28 cellular contexts compared by ENCODE assay signal in the genomic region with DNA sequence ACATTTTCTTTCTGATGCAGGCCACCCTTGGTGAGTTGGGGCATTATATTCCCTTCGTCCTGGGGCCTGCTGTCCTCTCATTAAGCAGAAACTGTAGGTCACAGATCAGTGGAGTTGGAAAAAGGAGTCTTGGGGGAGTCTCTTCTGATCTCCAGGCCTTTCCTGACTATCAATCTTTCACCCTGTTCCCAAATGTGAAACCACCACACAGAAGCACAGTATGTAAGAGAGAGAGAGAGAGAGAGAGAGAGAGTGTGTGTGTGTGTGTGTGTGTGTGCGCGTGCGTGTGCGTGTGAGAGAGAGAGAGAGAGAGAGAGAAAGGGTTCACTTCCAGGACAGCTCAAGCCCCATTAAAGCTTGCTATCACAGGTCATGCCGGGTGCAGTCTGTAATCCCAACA. TPM values are rescaled to one million over a fixed set of nuclear protein-coding genes. Genes with fewer than 3 reads are reported as not detected.
DNase-seq lines count a peak whose midpoint lies in the region; ATAC-seq and TF ChIP-seq lines count a peak whose summit lies in the region.
"Had no signal": no experiment of that assay in that cellular context is flagged by ENCODE, and none has a peak within 500 bp of the region (broad histone marks: within the 10 kb centered on the region; RNA-seq: fewer than 3 reads in every experiment).

No MANE protein-coding gene starts in this region.

- intact Hi-C loops in upper lobe of right lung (cut with DNase I) = no loop called here

- no peak for DNase-seq in activated naive CD8-positive, alpha-beta T cell treated with anti-CD3 and anti-CD28 coated beads, Interleukin-2, amount 10 ng/mL, durations not matched to agents 7 days and 5 days
- no peak for DNase-seq in activated naive CD8-positive, alpha-beta T cell treated with anti-CD3 and anti-CD28 coated beads, Interleukin-2, amount 50 U/mL, for 24 hours
- no peak for DNase-seq in nephron progenitor cell
- DNase-seq in pons (ENCODE audit: low spot score) = no peak
- no peak for DNase-seq in upper lobe of right lung
- DNase-seq: activated CD4-positive, alpha-beta T cell treated with anti-CD3 and anti-CD28 coated beads, Interleukin-2, amount 50 U/mL, for 4 hours; activated CD8-positive, alpha-beta memory T cell treated with anti-CD3 and anti-CD28 coated beads, Interleukin-2, amount 50 U/mL, for 4 hours; activated naive CD4-positive, alpha-beta T cell treated with anti-CD3 and anti-CD28 coated beads, Interleukin-2, amount 10 ng/mL, durations not matched to agents 7 days and 5 days; amygdala; DMS79; effector CD8-positive, alpha-beta T cell; GDM1; Karpas-422; mucosa of descending colon; NCI-H1694; NCI-H510A; SIG-M5 had no signal

- H3K4me3 Mint-ChIP-seq in activated naive CD8-positive, alpha-beta T cell treated with anti-CD3 and anti-CD28 coated beads, Interleukin-2, amount 10 ng/mL, durations not matched to agents 7 days and 5 days = no peak overlapping the region
- H3K4me3 Mint-ChIP-seq in activated naive CD8-positive, alpha-beta T cell treated with anti-CD3 and anti-CD28 coated beads, Interleukin-2, amount 50 U/mL, for 24 hours = no peak overlapping the region
- H3K4me3 Mint-ChIP-seq in activated T-helper 17 cell treated with anti-CD3 and anti-CD28 coated beads, Interleukin-2, amount 50 U/mL, for 72 hours = no peak overlapping the region
- H3K4me3 Mint-ChIP-seq in nephron progenitor cell = peak overlapping the region; percentile 52
- H3K4me3 Mint-ChIP-seq: activated naive CD4-positive, alpha-beta T cell treated with anti-CD3 and anti-CD28 coated beads, Interleukin-2, amount 10 ng/mL, durations not matched to agents 7 days and 5 days; activated T-helper 1 cell treated with anti-CD3 and anti-CD28 coated beads, Interleukin-12 subunit alpha, Interleukin-12 subunit beta, Interleukin-2, Interleukin-4 antibody, amounts not matched to agents 30 ng/mL and 10 ng/mL and 1 ng/mL, durations not matched to agents 14 hours and 24 hours and 36 hours; B cell; stimulated activated naive CD8-positive, alpha-beta T cell treated with anti-CD3 and anti-CD28 coated beads, Interleukin-15, Interleukin-2, amounts not matched to agents 100 ng/mL and 50 ng/mL, for 24 hours had no signal

- POLR2A ChIA-PET in activated naive CD8-positive, alpha-beta T cell treated with anti-CD3 and anti-CD28 coated beads, Interleukin-2, amount 10 ng/mL, durations not matched to agents 7 days and 5 days (lab: Charles Lee) = no interaction called here

- H3K27ac Mint-ChIP-seq in activated naive CD8-positive, alpha-beta T cell treated with anti-CD3 and anti-CD28 coated beads, Interleukin-2, amount 10 ng/mL, durations not matched to agents 7 days and 5 days = peak overlapping the region; percentile 37
- H3K27ac Mint-ChIP-seq in activated naive CD8-positive, alpha-beta T cell treated with anti-CD3 and anti-CD28 coated beads, Interleukin-2, amount 50 U/mL, for 24 hours = no peak overlapping the region
- H3K27ac Mint-ChIP-seq in activated T-helper 17 cell treated with anti-CD3 and anti-CD28 coated beads, Interleukin-2, amount 50 U/mL, for 72 hours = peak overlapping the region; percentile 30
- peak overlapping the region; percentile 95 for H3K27ac Mint-ChIP-seq in nephron progenitor cell
- H3K27ac Mint-ChIP-seq: activated T-helper 1 cell treated with anti-CD3 and anti-CD28 coated beads, Interleukin-12 subunit alpha, Interleukin-12 subunit beta, Interleukin-2, Interleukin-4 antibody, amounts not matched to agents 30 ng/mL and 10 ng/mL and 1 ng/mL, durations not matched to agents 14 hours and 24 hours and 36 hours; B cell; stimulated activated naive CD8-positive, alpha-beta T cell treated with anti-CD3 and anti-CD28 coated beads, Interleukin-15, Interleukin-2, amounts not matched to agents 100 ng/mL and 50 ng/mL, for 24 hours had no signal

- no peak for TF ChIP-seq CTCF in nephron progenitor cell (IDR thresholded peaks at IDR 0.05)
- no peak for TF ChIP-seq CTCF in upper lobe of right lung (IDR thresholded peaks at IDR 0.05)

- H3K27ac ChIP-seq in upper lobe of right lung = no peak overlapping the region
- H3K27ac ChIP-seq: breast epithelium had no signal

- H3K4me3 ChIP-seq in upper lobe of right lung = no peak overlapping the region
- H3K4me3 ChIP-seq: breast epithelium, HAP-1, mucosa of descending colon had no signal

- H3K9me3 ChIP-seq in upper lobe of right lung = no peaks in the 10 kb centered on the region
- H3K9me3 ChIP-seq: breast epithelium, HAP-1, mucosa of descending colon had no signal

- H3K36me3 ChIP-seq in upper lobe of right lung = no peaks in the 10 kb centered on the region
- H3K36me3 ChIP-seq: breast epithelium, HAP-1 had no signal

- H3K27me3 Mint-ChIP-seq in activated naive CD8-positive, alpha-beta T cell treated with anti-CD3 and anti-CD28 coated beads, Interleukin-2, amount 10 ng/mL, durations not matched to agents 7 days and 5 days = peaks cover 9% of the 10 kb centered on the region
- H3K27me3 Mint-ChIP-seq in activated naive CD8-positive, alpha-beta T cell treated with anti-CD3 and anti-CD28 coated beads, Interleukin-2, amount 50 U/mL, for 24 hours = peaks cover 9% of the 10 kb centered on the region
- peaks cover 13% of the 10 kb centered on the region for H3K27me3 Mint-ChIP-seq in activated T-helper 17 cell treated with anti-CD3 and anti-CD28 coated beads, Interleukin-2, amount 50 U/mL, for 72 hours
- peaks cover 14% of the 10 kb centered on the region for H3K27me3 Mint-ChIP-seq in nephron progenitor cell (ENCODE audit: low read depth, poor library complexity)

- H3K36me3 Mint-ChIP-seq in activated naive CD8-positive, alpha-beta T cell treated with anti-CD3 and anti-CD28 coated beads, Interleukin-2, amount 10 ng/mL, durations not matched to agents 7 days and 5 days = peaks cover 1% of the 10 kb centered on the region
- H3K36me3 Mint-ChIP-seq in activated naive CD8-positive, alpha-beta T cell treated with anti-CD3 and anti-CD28 coated beads, Interleukin-2, amount 50 U/mL, for 24 hours (ENCODE audit: low read depth) = no peaks in the 10 kb centered on the region
- no peaks in the 10 kb centered on the region for H3K36me3 Mint-ChIP-seq in activated T-helper 17 cell treated with anti-CD3 and anti-CD28 coated beads, Interleukin-2, amount 50 U/mL, for 72 hours (ENCODE audit: low read depth)
- H3K36me3 Mint-ChIP-seq in nephron progenitor cell (ENCODE audit: low read depth) = no peaks in the 10 kb centered on the region
- H3K36me3 Mint-ChIP-seq: activated naive CD4-positive, alpha-beta T cell treated with anti-CD3 and anti-CD28 coated beads, Interleukin-2, amount 10 ng/mL, durations not matched to agents 7 days and 5 days had no signal

- H3K4me1 Mint-ChIP-seq in activated naive CD8-positive, alpha-beta T cell treated with anti-CD3 and anti-CD28 coated beads, Interleukin-2, amount 10 ng/mL, durations not matched to agents 7 days and 5 days = peaks cover 14% of the 10 kb centered on the region
- H3K4me1 Mint-ChIP-seq in activated naive CD8-positive, alpha-beta T cell treated with anti-CD3 and anti-CD28 coated beads, Interleukin-2, amount 50 U/mL, for 24 hours = peaks cover 22% of the 10 kb centered on the region
- H3K4me1 Mint-ChIP-seq in activated T-helper 17 cell treated with anti-CD3 and anti-CD28 coated beads, Interleukin-2, amount 50 U/mL, for 72 hours = no peaks in the 10 kb centered on the region
- peaks cover 77% of the 10 kb centered on the region for H3K4me1 Mint-ChIP-seq in nephron progenitor cell

- ATAC-seq in activated naive CD8-positive, alpha-beta T cell treated with anti-CD3 and anti-CD28 coated beads, Interleukin-2, amount 10 ng/mL, durations not matched to agents 7 days and 5 days (ENCODE audit: low read depth) = no peak
- no peak for ATAC-seq in activated naive CD8-positive, alpha-beta T cell treated with anti-CD3 and anti-CD28 coated beads, Interleukin-2, amount 50 U/mL, for 24 hours
- ATAC-seq in activated T-helper 17 cell treated with anti-CD3 and anti-CD28 coated beads, Interleukin-2, amount 50 U/mL, for 72 hours (replicated peaks) = no peak
- ATAC-seq in GM21723 (IDR thresholded peaks at IDR 0.05; ENCODE audit: unreplicated experiment) (no peak), upper lobe of right lung (no peak), HG02870 (IDR thresholded peaks at IDR 0.05; ENCODE audit: unreplicated experiment) (no peak)
- ATAC-seq: Panc1 had no signal

- H3K4me1 ChIP-seq in upper lobe of right lung = no peaks in the 10 kb centered on the region
- H3K4me1 ChIP-seq: breast epithelium, HAP-1 had no signal

- no peaks in the 10 kb centered on the region for H3K9me3 Mint-ChIP-seq in activated naive CD8-positive, alpha-beta T cell treated with anti-CD3 and anti-CD28 coated beads, Interleukin-2, amount 10 ng/mL, durations not matched to agents 7 days and 5 days
- no peaks in the 10 kb centered on the region for H3K9me3 Mint-ChIP-seq in activated naive CD8-positive, alpha-beta T cell treated with anti-CD3 and anti-CD28 coated beads, Interleukin-2, amount 50 U/mL, for 24 hours
- no peaks in the 10 kb centered on the region for H3K9me3 Mint-ChIP-seq in activated T-helper 17 cell treated with anti-CD3 and anti-CD28 coated beads, Interleukin-2, amount 50 U/mL, for 72 hours
- no peaks in the 10 kb centered on the region for H3K9me3 Mint-ChIP-seq in nephron progenitor cell
- H3K9me3 Mint-ChIP-seq: activated naive CD4-positive, alpha-beta T cell treated with anti-CD3 and anti-CD28 coated beads, Interleukin-2, amount 10 ng/mL, durations not matched to agents 7 days and 5 days; activated T-helper 1 cell treated with anti-CD3 and anti-CD28 coated beads, Interleukin-12 subunit alpha, Interleukin-12 subunit beta, Interleukin-2, Interleukin-4 antibody, amounts not matched to agents 30 ng/mL and 10 ng/mL and 1 ng/mL, durations not matched to agents 14 hours and 24 hours and 36 hours; stimulated activated naive CD8-positive, alpha-beta T cell treated with anti-CD3 and anti-CD28 coated beads, Interleukin-15, Interleukin-2, amounts not matched to agents 100 ng/mL and 50 ng/mL, for 24 hours had no signal

- H3K27me3 ChIP-seq in upper lobe of right lung = no peaks in the 10 kb centered on the region
- H3K27me3 ChIP-seq: breast epithelium had no signal

RNA-seq across cellular contexts. Expression of gene TTC24, which starts 1.5 kb away (rescaled TPM):
- 10 to 100 TPM; 22.7 to 24.1 TPM for total RNA-seq in activated naive CD8-positive, alpha-beta T cell treated with anti-CD3 and anti-CD28 coated beads, Interleukin-2, amount 10 ng/mL, durations not matched to agents 7 days and 5 days
- total RNA-seq in activated T-helper 17 cell treated with anti-CD3 and anti-CD28 coated beads, Interleukin-2, amount 50 U/mL, for 72 hours = under 1 TPM in 1 of 2 donors, not detected in 1; 0.79 TPM
- not detected for total RNA-seq in upper lobe of right lung
- total RNA-seq: breast epithelium, epithelial cell of proximal tubule, pulmonary artery endothelial cell had no signal

RNA-seq across cellular contexts. Expression of gene IQGAP3, which starts 5.6 kb away (rescaled TPM):
- total RNA-seq in activated naive CD8-positive, alpha-beta T cell treated with anti-CD3 and anti-CD28 coated beads, Interleukin-2, amount 10 ng/mL, durations not matched to agents 7 days and 5 days = 10 to 100 TPM; 26.1 to 30.3 TPM
- total RNA-seq in activated T-helper 17 cell treated with anti-CD3 and anti-CD28 coated beads, Interleukin-2, amount 50 U/mL, for 72 hours = 1 to 10 TPM; 8.7 to 9.4 TPM
- total RNA-seq in upper lobe of right lung = 1.3 TPM

RNA-seq across cellular contexts. Expression of gene NAXE, which starts 13.6 kb away (rescaled TPM):
- total RNA-seq in activated naive CD8-positive, alpha-beta T cell treated with anti-CD3 and anti-CD28 coated beads, Interleukin-2, amount 10 ng/mL, durations not matched to agents 7 days and 5 days = 10 to 100 TPM; 53.8 TPM
- total RNA-seq in activated T-helper 17 cell treated with anti-CD3 and anti-CD28 coated beads, Interleukin-2, amount 50 U/mL, for 72 hours = 10 to 100 TPM; 56.2 to 74.7 TPM
- 69.2 TPM for total RNA-seq in upper lobe of right lung

RNA-seq across cellular contexts. Expression of gene GPATCH4, which starts 23.3 kb away (rescaled TPM):
- total RNA-seq in activated naive CD8-positive, alpha-beta T cell treated with anti-CD3 and anti-CD28 coated beads, Interleukin-2, amount 10 ng/mL, durations not matched to agents 7 days and 5 days = 10 to 100 TPM; 29.7 to 31.1 TPM
- total RNA-seq in activated T-helper 17 cell treated with anti-CD3 and anti-CD28 coated beads, Interleukin-2, amount 50 U/mL, for 72 hours = 10 to 100 TPM; 21.3 to 51.8 TPM
- 22.4 TPM for total RNA-seq in upper lobe of right lung

RNA-seq across cellular contexts. Expression of gene HAPLN2, which starts 41.2 kb away (rescaled TPM):
- total RNA-seq in activated naive CD8-positive, alpha-beta T cell treated with anti-CD3 and anti-CD28 coated beads, Interleukin-2, amount 10 ng/mL, durations not matched to agents 7 days and 5 days = under 1 TPM in 1 of 2 experiments, not detected in 1; 0.17 TPM
- total RNA-seq in activated T-helper 17 cell treated with anti-CD3 and anti-CD28 coated beads, Interleukin-2, amount 50 U/mL, for 72 hours = 1 to 10 TPM in 1 of 2 donors, under 1 TPM in 1; 0.30 to 1.5 TPM
- 0.78 TPM for total RNA-seq in upper lobe of right lung
- total RNA-seq: activated T-helper 1 cell treated with anti-CD3 and anti-CD28 coated beads, Interleukin-12 subunit alpha, Interleukin-12 subunit beta, Interleukin-2, Interleukin-4 antibody, amounts not matched to agents 30 ng/mL and 10 ng/mL and 1 ng/mL, durations not matched to agents 14 hours and 24 hours and 36 hours; B cell; breast epithelium; epithelial cell of proximal tubule; pulmonary artery endothelial cell had no signal

Comparison
In these comparisons a context has a peak if more than half of its experiments do, and no peak if none do; other contexts are left out.
1. RNA of gene TTC24, which starts 1.5 kb away (total RNA-seq): 22.7 to 24.1 TPM in activated naive CD8-positive, alpha-beta T cell treated with anti-CD3 and anti-CD28 coated beads, Interleukin-2, amount 10 ng/mL, durations not matched to agents 7 days and 5 days; 0.79 TPM in activated T-helper 17 cell treated with anti-CD3 and anti-CD28 coated beads, Interleukin-2, amount 50 U/mL, for 72 hours and not detected in upper lobe of right lung (single experiment); every median in the first group is over 10 times any median in the second.